ENCODE assay signal across 1 cellular context in genomic region chr3:197478746-197479668, GRCh38.
A peak's percentile ranks its signal among the peaks of the same experiment; 100 is the strongest.
TF ChIP-seq lines count a peak whose summit lies in the region.

No MANE protein-coding gene starts in this region.

TF ChIP-seq in SK-N-SH, 30 proteins besides CTCF, POLR2A, EP300 and RAD21 (continued from another document):
- TF ChIP-seq REST (IDR thresholded peaks at IDR 0.05; ENCODE audit: low read depth, low read length) (no peak), PBX3 (IDR thresholded peaks at IDR 0.05) (0 out of 2 replicates have a peak, but pooled peaks have one; percentile 21), POLR2AphosphoS5 (IDR thresholded peaks at IDR 0.05; ENCODE audit: low read depth, low read length) (no peak)
TF ChIP-seq in SK-N-SH: peak in this region for 4.
